ENCODE assay signal across 27 cellular contexts in the genomic region with DNA sequence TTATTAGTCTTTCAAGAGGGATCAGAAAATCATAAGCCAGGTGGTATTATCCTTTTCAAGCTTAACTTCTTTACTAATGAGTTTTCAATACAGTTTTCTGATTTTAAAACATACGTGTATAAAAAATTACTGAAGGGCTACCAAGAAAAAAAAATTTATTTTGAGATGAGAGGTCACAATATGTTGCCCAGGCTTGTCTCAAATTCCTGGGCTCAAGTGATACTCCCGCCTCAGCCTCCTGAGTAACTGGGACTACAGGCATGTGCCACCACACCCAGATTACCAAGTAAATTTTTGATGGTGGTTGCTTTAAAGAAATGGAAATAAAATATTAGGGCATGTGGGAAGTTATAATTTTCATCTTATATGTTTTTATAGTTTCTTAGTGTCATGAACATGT. TPM values are rescaled to one million over a fixed set of nuclear protein-coding genes. Genes with fewer than 3 reads are reported as not detected.
"Had no signal": no experiment of that assay in that cellular context is flagged by ENCODE, and none has a peak within 500 bp of the region (broad histone marks: within the 10 kb centered on the region; RNA-seq: fewer than 3 reads in every experiment).

No MANE protein-coding gene starts in this region.

- H3K9me3 Mint-ChIP-seq: stimulated activated effector memory CD8-positive, alpha-beta T cell treated with anti-CD3 and anti-CD28 coated beads, Interleukin-12 subunit alpha, Interleukin-12 subunit beta, amount 100 ng/mL, for 72 hours had no signal

- DNase-seq: colonic mucosa; effector CD8-positive, alpha-beta T cell; endodermal cell; esophagus squamous epithelium; head of caudate nucleus; kidney; mesenchymal stem cell; midbrain; naive thymus-derived CD4-positive, alpha-beta T cell; occipital lobe; ovary; posterior cingulate gyrus; psoas muscle; right cardiac atrium; sigmoid colon; stimulated activated CD4-positive, alpha-beta T cell treated with anti-CD3 and anti-CD28 coated beads, Interleukin-2, amount 100 ng/mL, for 24 hours; stimulated activated CD4-positive, alpha-beta T cell treated with anti-CD3 and anti-CD28 coated beads, Interleukin-4, amount 100 ng/mL, for 24 hours; stimulated activated naive CD4-positive, alpha-beta T cell treated with Interleukin-2 at 50 U/mL for 16 hours; transverse colon; upper lobe of right lung; uterus had no signal

- ATAC-seq: left lobe of liver; naive thymus-derived CD4-positive, alpha-beta T cell; psoas muscle; right cardiac atrium; stimulated activated effector memory CD8-positive, alpha-beta T cell treated with anti-CD3 and anti-CD28 coated beads, Interleukin-12 subunit alpha, Interleukin-12 subunit beta, amount 100 ng/mL, for 72 hours; upper lobe of right lung had no signal

- H3K4me1 ChIP-seq: colonic mucosa, psoas muscle, upper lobe of right lung, uterus had no signal

- H3K4me1 Mint-ChIP-seq: naive thymus-derived CD4-positive, alpha-beta T cell; stimulated activated effector memory CD8-positive, alpha-beta T cell treated with anti-CD3 and anti-CD28 coated beads, Interleukin-12 subunit alpha, Interleukin-12 subunit beta, amount 100 ng/mL, for 72 hours had no signal

- H3K27ac Mint-ChIP-seq: dendritic cell treated with granulocyte-macrophage colony-stimulating factor and Interleukin-4, amounts not matched to agents 40 ng/mL and 50 ng/mL, for 4 days; endodermal cell; nephron; stimulated activated effector memory CD8-positive, alpha-beta T cell treated with anti-CD3 and anti-CD28 coated beads, Interleukin-12 subunit alpha, Interleukin-12 subunit beta, amount 100 ng/mL, for 72 hours had no signal

- H3K36me3 ChIP-seq: colonic mucosa, esophagus squamous epithelium, ovary, sigmoid colon, suprapubic skin, transverse colon, upper lobe of right lung, uterus had no signal

- H3K27me3 ChIP-seq: colonic mucosa, esophagus squamous epithelium, ovary, sigmoid colon, suprapubic skin, transverse colon, upper lobe of right lung, uterus had no signal

- H3K27ac ChIP-seq: colonic mucosa, esophagus squamous epithelium, ovary, psoas muscle, sigmoid colon, suprapubic skin, transverse colon, upper lobe of right lung had no signal

- H3K4me3 Mint-ChIP-seq: dendritic cell treated with granulocyte-macrophage colony-stimulating factor and Interleukin-4, amounts not matched to agents 40 ng/mL and 50 ng/mL, for 4 days; endodermal cell; naive thymus-derived CD4-positive, alpha-beta T cell; nephron; stimulated activated effector memory CD8-positive, alpha-beta T cell treated with anti-CD3 and anti-CD28 coated beads, Interleukin-12 subunit alpha, Interleukin-12 subunit beta, amount 100 ng/mL, for 72 hours had no signal

- H3K4me3 ChIP-seq: colonic mucosa, esophagus squamous epithelium, lung, ovary, psoas muscle, sigmoid colon, suprapubic skin, transverse colon, upper lobe of right lung, uterus had no signal

RNA-seq across cellular contexts. Expression of a gene that starts 26.7 kb away (rescaled TPM):
- total RNA-seq: left lobe of liver had no signal
